2 cellular contexts compared by ENCODE assay signal in the genomic region with DNA sequence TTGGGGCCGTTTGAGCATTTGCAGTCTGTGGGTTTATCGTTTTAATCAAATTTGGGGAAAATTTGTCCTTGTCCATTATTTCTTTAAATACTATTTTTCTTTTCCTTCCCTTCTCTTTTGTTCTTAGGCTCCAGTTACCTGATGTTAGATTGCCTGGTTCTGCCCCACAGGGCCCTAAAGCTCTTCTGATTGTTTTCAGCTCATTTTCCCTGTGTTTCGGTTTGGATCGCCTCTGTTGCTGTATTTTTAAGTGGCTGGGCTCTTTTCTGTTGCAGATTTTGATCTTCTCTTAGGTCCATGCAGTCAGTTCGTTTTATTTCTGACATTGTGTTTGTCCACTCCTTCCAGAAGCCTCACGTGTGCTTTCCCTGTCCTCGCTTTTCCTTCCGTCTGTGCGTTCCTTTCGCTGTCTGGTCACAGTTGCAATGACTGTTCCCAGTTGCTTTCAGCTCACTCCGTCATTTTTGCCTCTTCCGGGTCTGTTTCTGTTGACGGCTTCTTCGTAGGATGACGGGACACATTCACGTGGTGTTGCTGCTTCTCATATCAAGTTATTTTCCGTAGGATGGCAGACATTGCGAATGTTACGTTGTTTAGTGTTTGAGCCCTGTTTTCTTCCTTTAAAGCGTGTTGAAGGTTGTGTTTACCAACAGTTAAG.
TF ChIP-seq lines count a peak whose summit lies in the region.

No MANE protein-coding gene starts in this region.

TF ChIP-seq in SK-N-SH, 30 proteins besides CTCF, POLR2A, EP300 and RAD21 (continued from another document):
- TF ChIP-seq, protein P1, sequence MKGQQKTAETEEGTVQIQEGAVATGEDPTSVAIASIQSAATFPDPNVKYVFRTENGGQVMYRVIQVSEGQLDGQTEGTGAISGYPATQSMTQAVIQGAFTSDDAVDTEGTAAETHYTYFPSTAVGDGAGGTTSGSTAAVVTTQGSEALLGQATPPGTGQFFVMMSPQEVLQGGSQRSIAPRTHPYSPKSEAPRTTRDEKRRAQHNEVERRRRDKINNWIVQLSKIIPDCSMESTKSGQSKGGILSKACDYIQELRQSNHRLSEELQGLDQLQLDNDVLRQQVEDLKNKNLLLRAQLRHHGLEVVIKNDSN (IDR thresholded peaks at IDR 0.05; ENCODE audit: borderline replicate concordance, low read depth) = no peak
- no peak; the same call in 1 of the 2 replicates for TF ChIP-seq GATA2 (CRISPR knock-in tag; IDR thresholded peaks at IDR 0.05)
- TF ChIP-seq NRF1 (IDR thresholded peaks at IDR 0.05; ENCODE audit: low read depth, low read length) = no peak

TF ChIP-seq in SK-N-SH treated with all-trans-retinoic acid at 6 μM for 48 hours, 23 proteins besides CTCF, POLR2A, EP300 and RAD21 (continued from another document):
- TF ChIP-seq, protein P2, sequence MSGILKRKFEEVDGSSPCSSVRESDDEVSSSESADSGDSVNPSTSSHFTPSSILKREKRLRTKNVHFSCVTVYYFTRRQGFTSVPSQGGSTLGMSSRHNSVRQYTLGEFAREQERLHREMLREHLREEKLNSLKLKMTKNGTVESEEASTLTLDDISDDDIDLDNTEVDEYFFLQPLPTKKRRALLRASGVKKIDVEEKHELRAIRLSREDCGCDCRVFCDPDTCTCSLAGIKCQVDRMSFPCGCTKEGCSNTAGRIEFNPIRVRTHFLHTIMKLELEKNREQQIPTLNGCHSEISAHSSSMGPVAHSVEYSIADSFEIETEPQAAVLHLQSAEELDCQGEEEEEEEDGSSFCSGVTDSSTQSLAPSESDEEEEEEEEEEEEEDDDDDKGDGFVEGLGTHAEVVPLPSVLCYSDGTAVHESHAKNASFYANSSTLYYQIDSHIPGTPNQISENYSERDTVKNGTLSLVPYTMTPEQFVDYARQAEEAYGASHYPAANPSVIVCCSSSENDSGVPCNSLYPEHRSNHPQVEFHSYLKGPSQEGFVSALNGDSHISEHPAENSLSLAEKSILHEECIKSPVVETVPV (CRISPR knock-in tag; IDR thresholded peaks at IDR 0.05) = no peak
- TF ChIP-seq TOX (CRISPR knock-in tag; IDR thresholded peaks at IDR 0.05; ENCODE audit: borderline replicate concordance) = no peak
- TF ChIP-seq, protein P3, sequence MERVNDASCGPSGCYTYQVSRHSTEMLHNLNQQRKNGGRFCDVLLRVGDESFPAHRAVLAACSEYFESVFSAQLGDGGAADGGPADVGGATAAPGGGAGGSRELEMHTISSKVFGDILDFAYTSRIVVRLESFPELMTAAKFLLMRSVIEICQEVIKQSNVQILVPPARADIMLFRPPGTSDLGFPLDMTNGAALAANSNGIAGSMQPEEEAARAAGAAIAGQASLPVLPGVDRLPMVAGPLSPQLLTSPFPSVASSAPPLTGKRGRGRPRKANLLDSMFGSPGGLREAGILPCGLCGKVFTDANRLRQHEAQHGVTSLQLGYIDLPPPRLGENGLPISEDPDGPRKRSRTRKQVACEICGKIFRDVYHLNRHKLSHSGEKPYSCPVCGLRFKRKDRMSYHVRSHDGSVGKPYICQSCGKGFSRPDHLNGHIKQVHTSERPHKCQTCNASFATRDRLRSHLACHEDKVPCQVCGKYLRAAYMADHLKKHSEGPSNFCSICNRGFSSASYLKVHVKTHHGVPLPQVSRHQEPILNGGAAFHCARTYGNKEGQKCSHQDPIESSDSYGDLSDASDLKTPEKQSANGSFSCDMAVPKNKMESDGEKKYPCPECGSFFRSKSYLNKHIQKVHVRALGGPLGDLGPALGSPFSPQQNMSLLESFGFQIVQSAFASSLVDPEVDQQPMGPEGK (CRISPR knock-in tag; IDR thresholded peaks at IDR 0.05; ENCODE audit: borderline replicate concordance) = no peak
TF ChIP-seq in SK-N-SH treated with all-trans-retinoic acid at 6 μM for 48 hours: peak in this region for 0.
